In the genomic region with DNA sequence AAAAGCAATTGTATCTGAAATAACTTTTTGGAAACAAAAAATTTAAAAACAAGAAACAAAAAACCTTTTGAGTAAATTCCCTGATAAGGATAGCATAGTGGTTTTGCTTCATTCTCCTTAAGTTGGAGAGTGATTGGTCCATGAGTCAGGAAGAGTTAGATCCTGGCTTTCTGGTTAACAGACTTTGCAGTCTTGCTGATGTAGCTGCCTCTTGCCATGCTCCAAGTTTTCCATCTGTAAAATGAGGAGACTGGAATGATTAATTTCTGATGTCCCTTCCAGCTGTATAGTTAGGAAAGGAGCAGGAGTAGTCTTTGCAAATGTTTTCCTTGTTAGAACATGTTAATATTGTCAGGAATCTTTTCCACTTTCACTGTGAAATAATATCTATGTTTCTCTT, we compare ENCODE assay signal across 27 cellular contexts.
DNase-seq lines count a peak whose midpoint lies in the region; FAIRE-seq and TF ChIP-seq lines count a peak whose summit lies in the region.
"Had no signal": no experiment of that assay in that cellular context is flagged by ENCODE, and none has a peak within 500 bp of the region (broad histone marks: within the 10 kb centered on the region; RNA-seq: fewer than 3 reads in every experiment).

No MANE protein-coding gene starts in this region.

- no peak overlapping the region for H2BK15ac ChIP-seq in H1 (ENCODE audit: low read length)

- no peaks in the 10 kb centered on the region for H3K9me3 ChIP-seq in H1 (ENCODE audit: insufficient read depth in 2 of 2, low read depth in 1 of 2, low read length in 1 of 2)
- peaks cover 11% of the 10 kb centered on the region for H3K9me3 ChIP-seq in neural progenitor cell (ENCODE audit: low read depth)
- H3K9me3 ChIP-seq: BLaER1, HAP-1, MG63, SJSA1 had no signal

- 0 out of 2 replicates have a peak overlapping the region, but pooled peaks have one; percentile 10 for H2AFZ ChIP-seq in H1 (ENCODE audit: low read length)
- peak overlapping the region; percentile 2 for H2AFZ ChIP-seq in neural progenitor cell (replicated peaks)
- H2AFZ ChIP-seq: GM23338 had no signal

- peaks cover 3% of the 10 kb centered on the region for H3K27me3 Mint-ChIP-seq in neural progenitor cell (ENCODE audit: insufficient read depth, low read depth)
- no peaks in the 10 kb centered on the region for H3K27me3 Mint-ChIP-seq in activated T-helper 2 cell treated with anti-CD3 and anti-CD28 coated beads, Interferon-gamma antibody, Interleukin-2, Interleukin-4, amounts not matched to agents 10 μg/mL and 5 μg/mL and 100 μg/mL, durations not matched to agents 14 hours and 24 hours and 36 hours (ENCODE audit: low read depth)
- H3K27me3 Mint-ChIP-seq: CD4-positive, CD25-positive, alpha-beta regulatory T cell had no signal

- H4K91ac ChIP-seq in H1 (replicated peaks; ENCODE audit: insufficient read length, low read length): no peak overlapping the region

- H3K27ac ChIP-seq in H1 (ENCODE audit: low read depth, low read length) (no peak overlapping the region), neural progenitor cell (no peak overlapping the region)
- H3K27ac ChIP-seq: 22Rv1, BLaER1, SJSA1 had no signal

- H3K36me3 Mint-ChIP-seq in neural progenitor cell: no peaks in the 10 kb centered on the region
- H3K36me3 Mint-ChIP-seq in activated T-helper 2 cell treated with anti-CD3 and anti-CD28 coated beads, Interferon-gamma antibody, Interleukin-2, Interleukin-4, amounts not matched to agents 10 μg/mL and 5 μg/mL and 100 μg/mL, durations not matched to agents 14 hours and 24 hours and 36 hours (ENCODE audit: low read depth): no peaks in the 10 kb centered on the region
- H3K36me3 Mint-ChIP-seq: CD4-positive, CD25-positive, alpha-beta regulatory T cell had no signal

- H2AK5ac ChIP-seq in H1 (ENCODE audit: low read depth, low read length): no peak overlapping the region

- DNase-seq in A172 (ENCODE audit: low spot score) (peak; percentile 11), RCC 7860 (ENCODE audit: low spot score) (peak; percentile 43), H1 (ENCODE audit: low read depth in 1 of 2, low spot score in 2 of 2) (no peak), neural progenitor cell (ENCODE audit: low spot score) (no peak), retina (no peak), NCI-H510A (lab: John Stamatoyannopoulos, UW) (no peak), NCI-H524 (lab: John Stamatoyannopoulos, UW) (no peak)
- DNase-seq in activated T-helper 2 cell treated with anti-CD3 and anti-CD28 coated beads, Interferon-gamma antibody, Interleukin-2, Interleukin-4, amounts not matched to agents 10 μg/mL and 5 μg/mL and 100 μg/mL, durations not matched to agents 14 hours and 24 hours and 36 hours (ENCODE audit: low spot score): no peak
- DNase-seq: CD4-positive, CD25-positive, alpha-beta regulatory T cell; IMR-90; KG1; MG63; NCI-H1105 treated with DMSO at 0.1 percent for 48 hours; NCI-H146; NCI-H2029 treated with DMSO at 0.1 percent for 48 hours; NCI-H226; NCI-H524 treated with DMSO at 0.1 percent for 48 hours; NCI-H774; PC-3; Right ventricle myocardium superior; RPMI8226 had no signal

- no peak for TF ChIP-seq EP300 in H1 (IDR thresholded peaks at IDR 0.05; ENCODE audit: borderline replicate concordance in 1 of 2, low read depth in 2 of 2, low read length in 2 of 2)

- no peaks in the 10 kb centered on the region for H3K79me1 ChIP-seq in H1 (ENCODE audit: low read depth, low read length)

- no peaks in the 10 kb centered on the region for H3K79me2 ChIP-seq in H1 (ENCODE audit: control insufficient read depth in 1 of 2, insufficient read depth in 2 of 2, low read length in 2 of 2)
- H3K79me2 ChIP-seq in neural progenitor cell (ENCODE audit: low read depth): no peaks in the 10 kb centered on the region

- H3K4me3 ChIP-seq in H1 (ENCODE audit: extremely low read depth in 1 of 4, insufficient read depth in 2 of 4, low read depth in 3 of 4, low read length in 4 of 4) (no peak overlapping the region), neural progenitor cell (no peak overlapping the region)
- H3K4me3 ChIP-seq: BLaER1, GM23338, HAP-1, MG63, SJSA1 had no signal

- H4K8ac ChIP-seq in H1 (ENCODE audit: extremely low read depth, insufficient read depth, low read length): no peak overlapping the region

- H3K14ac ChIP-seq in H1 (ENCODE audit: insufficient read length): no peak overlapping the region

- H3K9ac ChIP-seq in H1 (replicated peaks in 1 of 4; ENCODE audit: extremely low read depth in 1 of 4, low read depth in 3 of 4, low read length in 3 of 4): no peak overlapping the region
- H3K9ac ChIP-seq in neural progenitor cell: no peak overlapping the region
- H3K9ac ChIP-seq: BLaER1 had no signal

- no peak overlapping the region for H3K56ac ChIP-seq in H1 (replicated peaks; ENCODE audit: insufficient read length, low read depth, low read length)

- H3K23me2 ChIP-seq in H1 (ENCODE audit: low read depth, low read length): no peaks in the 10 kb centered on the region

- no peak overlapping the region for H2BK12ac ChIP-seq in H1 (ENCODE audit: low read depth, low read length)

- H4K5ac ChIP-seq in H1 (ENCODE audit: insufficient read length, low read depth, low read length): no peak overlapping the region

- no peak overlapping the region for H3K27ac Mint-ChIP-seq in neural progenitor cell
- no peak overlapping the region for H3K27ac Mint-ChIP-seq in activated T-helper 2 cell treated with anti-CD3 and anti-CD28 coated beads, Interferon-gamma antibody, Interleukin-2, Interleukin-4, amounts not matched to agents 10 μg/mL and 5 μg/mL and 100 μg/mL, durations not matched to agents 14 hours and 24 hours and 36 hours
- H3K27ac Mint-ChIP-seq: CD4-positive, CD25-positive, alpha-beta regulatory T cell; GM23338 had no signal

- H4K20me1 ChIP-seq in H1 (replicated peaks in 1 of 2; ENCODE audit: control insufficient read depth in 1 of 2, insufficient read depth in 2 of 2, low read length in 2 of 2) (no peaks in the 10 kb centered on the region), neural progenitor cell (ENCODE audit: low read depth) (no peaks in the 10 kb centered on the region)
- H4K20me1 ChIP-seq: BLaER1 had no signal

- intact Hi-C loops in activated T-helper 2 cell treated with anti-CD3 and anti-CD28 coated beads, Interferon-gamma antibody, Interleukin-2, Interleukin-4, amounts not matched to agents 10 μg/mL and 5 μg/mL and 100 μg/mL, durations not matched to agents 14 hours and 24 hours and 36 hours (cut with micrococcal nuclease): no loop called here

- no peak for TF ChIP-seq POLR2A in H1 (IDR thresholded peaks at IDR 0.05; ENCODE audit: control extremely low read depth in 1 of 2, low read depth in 2 of 2, low read length in 2 of 2)

- TF ChIP-seq CTCF in H1 (IDR thresholded peaks at IDR 0.05; ENCODE audit: control extremely low read depth in 1 of 3, insufficient read depth in 1 of 3, low read depth in 1 of 3, low read length in 3 of 3) (no peak), neural progenitor cell (IDR thresholded peaks at IDR 0.05) (no peak)

- no peak overlapping the region for H3K18ac ChIP-seq in H1 (ENCODE audit: extremely low read depth, low read length)

- no peak overlapping the region for H3K4me3 Mint-ChIP-seq in neural progenitor cell
- H3K4me3 Mint-ChIP-seq in activated T-helper 2 cell treated with anti-CD3 and anti-CD28 coated beads, Interferon-gamma antibody, Interleukin-2, Interleukin-4, amounts not matched to agents 10 μg/mL and 5 μg/mL and 100 μg/mL, durations not matched to agents 14 hours and 24 hours and 36 hours (ENCODE audit: low read depth): no peak overlapping the region
- H3K4me3 Mint-ChIP-seq: CD4-positive, CD25-positive, alpha-beta regulatory T cell; GM23338 had no signal

- H2BK20ac ChIP-seq in H1 (ENCODE audit: low read length): no peak overlapping the region

- H3K27me3 ChIP-seq in H1 (replicated peaks in 1 of 4; ENCODE audit: control insufficient read depth in 3 of 4, extremely low read depth in 1 of 4, insufficient read depth in 3 of 4, low read length in 3 of 4) (peaks cover 0 to 1% (median 0%) of the 10 kb centered on the region in 4 experiments; a peak in 1 of 7 replicates), neural progenitor cell (no peaks in the 10 kb centered on the region)
- H3K27me3 ChIP-seq: BLaER1, MG63, SJSA1 had no signal

- no peak overlapping the region for H3K23ac ChIP-seq in H1 (ENCODE audit: insufficient read length)

- H3K4me1 ChIP-seq in H1 (replicated peaks in 1 of 4; ENCODE audit: control insufficient read depth in 3 of 4, insufficient read depth in 4 of 4, low read length in 3 of 4): no peaks in the 10 kb centered on the region
- no peaks in the 10 kb centered on the region for H3K4me1 ChIP-seq in neural progenitor cell
- H3K4me1 ChIP-seq: HAP-1, SJSA1 had no signal

- no peak overlapping the region for H2BK120ac ChIP-seq in H1 (replicated peaks; ENCODE audit: low read depth, low read length)

- H3K36me3 ChIP-seq in H1 (ENCODE audit: control insufficient read depth in 2 of 4, insufficient read depth in 4 of 4, low read length in 3 of 4): no peaks in the 10 kb centered on the region
- H3K36me3 ChIP-seq in neural progenitor cell: no peaks in the 10 kb centered on the region
- H3K36me3 ChIP-seq: BLaER1, HAP-1, MG63, SJSA1 had no signal

- POLR2A ChIA-PET in H1 (lab: Charles Lee; ENCODE audit: partially characterized antibody): no interaction called here

- no peaks in the 10 kb centered on the region for H3K4me1 Mint-ChIP-seq in neural progenitor cell
- no peaks in the 10 kb centered on the region for H3K4me1 Mint-ChIP-seq in activated T-helper 2 cell treated with anti-CD3 and anti-CD28 coated beads, Interferon-gamma antibody, Interleukin-2, Interleukin-4, amounts not matched to agents 10 μg/mL and 5 μg/mL and 100 μg/mL, durations not matched to agents 14 hours and 24 hours and 36 hours (ENCODE audit: low read depth)
- H3K4me1 Mint-ChIP-seq: CD4-positive, CD25-positive, alpha-beta regulatory T cell; GM23338 had no signal

- H3K4me2 ChIP-seq in H1 (ENCODE audit: insufficient read depth in 1 of 2, low read depth in 2 of 2, low read length in 2 of 2) (no peak overlapping the region), neural progenitor cell (no peak overlapping the region)
- H3K4me2 ChIP-seq: BLaER1, GM23338 had no signal

- H3F3A ChIP-seq in neural progenitor cell (ENCODE audit: low read depth): no peaks in the 10 kb centered on the region

- no peak overlapping the region for H2BK5ac ChIP-seq in H1 (ENCODE audit: low read depth, low read length)

- no peak overlapping the region for H3K4ac ChIP-seq in H1 (replicated peaks; ENCODE audit: insufficient read length, low read depth, low read length)

- TF ChIP-seq RAD21 in H1 (IDR thresholded peaks at IDR 0.05 in 1 of 2, conservative IDR thresholded peaks at IDR 0.05 in 1 of 2; ENCODE audit: low read depth in 2 of 2, low read length in 2 of 2): no peak

- CTCF ChIA-PET in H1 (lab: Charles Lee; ENCODE audit: partially characterized antibody): no interaction called here

- H3K9me3 Mint-ChIP-seq in neural progenitor cell: peaks cover 12% of the 10 kb centered on the region
- H3K9me3 Mint-ChIP-seq in activated T-helper 2 cell treated with anti-CD3 and anti-CD28 coated beads, Interferon-gamma antibody, Interleukin-2, Interleukin-4, amounts not matched to agents 10 μg/mL and 5 μg/mL and 100 μg/mL, durations not matched to agents 14 hours and 24 hours and 36 hours: no peaks in the 10 kb centered on the region

- FAIRE-seq in RCC 7860 (lab: Jason Lieb, UNC) (peak; percentile 89), H1 (lab: Jason Lieb, UNC) (no peak)
- FAIRE-seq: GM18507 had no signal

TF ChIP-seq in H1, 55 proteins besides CTCF, POLR2A, EP300 and RAD21 (continues in another document):
- TF ChIP-seq SUZ12 (IDR thresholded peaks at IDR 0.05; ENCODE audit: low read length): no peak

Comparison
In these comparisons a context has a peak if more than half of its experiments do, and no peak if none do; other contexts are left out.
1. DNase-seq: peak in A172 (single experiment) and RCC 7860 (single experiment); none in H1 (0 of 2), neural progenitor cell (single experiment), activated T-helper 2 cell treated with anti-CD3 and anti-CD28 coated beads, Interferon-gamma antibody, Interleukin-2, Interleukin-4, amounts not matched to agents 10 μg/mL and 5 μg/mL and 100 μg/mL, durations not matched to agents 14 hours and 24 hours and 36 hours (single experiment), retina (single experiment), NCI-H510A (single experiment) and NCI-H524 (0 of 2).